ENCODE assay signal across 8 cellular contexts in the genomic region with DNA sequence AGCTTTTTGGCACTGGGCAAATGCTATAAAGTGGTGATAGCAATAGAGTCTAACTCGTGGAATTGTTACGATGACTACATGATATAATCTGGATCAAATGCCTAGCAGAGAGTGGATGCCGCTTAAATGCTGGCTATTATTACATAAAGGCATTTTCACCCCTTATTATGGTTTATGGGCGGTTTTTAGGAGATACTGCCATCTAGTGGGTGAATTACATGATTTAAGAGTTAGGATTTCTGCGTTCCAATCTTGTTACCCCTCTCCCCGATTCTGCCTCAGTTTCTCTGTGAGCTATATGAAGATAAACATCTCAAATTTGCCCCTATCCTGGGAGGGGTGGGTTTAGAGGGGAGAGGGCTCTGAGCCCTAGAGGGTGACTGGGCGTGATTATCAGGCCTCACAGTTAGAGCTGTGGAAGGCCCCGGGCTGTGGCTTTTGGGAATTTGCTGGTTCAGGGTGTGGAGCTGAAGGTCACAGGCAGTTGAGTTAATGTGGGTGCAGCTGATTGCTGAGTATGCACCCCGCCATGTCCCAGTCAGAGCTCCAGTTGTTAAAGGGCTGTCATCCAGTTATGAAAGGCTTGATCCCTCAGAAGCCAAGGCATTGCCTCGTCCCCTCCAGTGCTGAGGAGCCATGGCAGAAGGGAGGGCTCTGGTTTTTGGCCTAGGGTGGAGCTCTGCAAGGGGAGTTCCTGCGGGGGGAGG. TPM values are rescaled to one million over a fixed set of nuclear protein-coding genes. Genes with fewer than 3 reads are reported as not detected.
DNase-seq lines count a peak whose midpoint lies in the region; ATAC-seq and TF ChIP-seq lines count a peak whose summit lies in the region.

No MANE protein-coding gene starts in this region.

- H3K36me3 ChIP-seq in psoas muscle (ENCODE audit: insufficient read depth in 1 of 2, low read depth in 1 of 2) = no peaks in the 10 kb centered on the region

- peak; percentile 15 for DNase-seq in Caki2 (ENCODE audit: low read depth)
- DNase-seq in HuH-7 (ENCODE audit: low spot score) = peak; percentile 41
- peak; percentile 82 for DNase-seq in SW480 (ENCODE audit: low spot score)
- DNase-seq in foreskin melanocyte = peak; percentile 28
- DNase-seq in psoas muscle = no peak
- no peak for DNase-seq in stimulated activated CD8-positive, alpha-beta memory T cell treated with anti-CD3 and anti-CD28 coated beads, Interleukin-4, amount 100 ng/mL, for 48 hours

- H3K4me3 ChIP-seq in psoas muscle = no peak overlapping the region

- no peaks in the 10 kb centered on the region for H3K4me1 ChIP-seq in psoas muscle

- in situ Hi-C loops in Caki2 (cut with HindIII; ENCODE audit: low pct_unique_long_range_greater_than_20kb, low sequenced_read_pairs) = no loop called here

- H3K27ac ChIP-seq in psoas muscle = no peak overlapping the region

- peak; percentile 56 for TF ChIP-seq CTCF in psoas muscle (IDR thresholded peaks at IDR 0.05)

- intact Hi-C loops in psoas muscle (cut with DNase I) = loop anchor here in 1 of 2 donors (10.0 kb wide), 1 partner anchor 490 kb away; no protein-coding TSS in a partner anchor

- ATAC-seq in psoas muscle = peak; percentile 30 to 73 (median 48)
- ATAC-seq in GM21367 (IDR thresholded peaks at IDR 0.05; ENCODE audit: unreplicated experiment) = no peak
- no peak for ATAC-seq in HG03521 (IDR thresholded peaks at IDR 0.05; ENCODE audit: unreplicated experiment)

- H3K27me3 ChIP-seq in psoas muscle (ENCODE audit: insufficient read depth in 3 of 3, low read length in 2 of 3) = no peaks in the 10 kb centered on the region

- 37 to 45% (median 41%) methylated on average over 11 of the region's 11 CpGs for WGBS in psoas muscle, 3 donors

- H3K9me3 ChIP-seq in psoas muscle = no peaks in the 10 kb centered on the region

RNA-seq across cellular contexts. Expression of gene CLSTN3, which starts 14.4 kb away (rescaled TPM):
- 3.4 and 13.8 TPM in 2 replicates for total RNA-seq in Caki2 (2014; rRNA removed; shearing (Covaris generic); ENCODE audit: low replicate concordance)
- total RNA-seq in psoas muscle = 1 to 10 TPM; 2.8 to 5.1 (median 3.3) TPM
- polyA plus RNA-seq in psoas muscle = 1 to 10 TPM; 1.2 to 3.6 (median 1.3) TPM

RNA-seq across cellular contexts. Expression of gene RBP5, which starts 15.9 kb away (rescaled TPM):
- not detected in 2 replicates for total RNA-seq in Caki2 (2014; rRNA removed; shearing (Covaris generic); ENCODE audit: low replicate concordance)
- total RNA-seq in psoas muscle = under 1 TPM in 2 of 4 donors, not detected in 2; 0.48 to 0.61 TPM
- 1 to 10 TPM in 2 of 3 donors, under 1 TPM in 1; 0.18 to 1.4 (median 1.2) TPM for polyA plus RNA-seq in psoas muscle

RNA-seq across cellular contexts. Expression of gene C1RL, which starts 35.6 kb away (rescaled TPM):
- 14.8 and 22.4 TPM in 2 replicates for total RNA-seq in Caki2 (2014; rRNA removed; shearing (Covaris generic); ENCODE audit: low replicate concordance)
- 10 to 100 TPM; 14.6 to 17.0 (median 15.5) TPM for total RNA-seq in psoas muscle
- polyA plus RNA-seq in psoas muscle = 1 to 10 TPM; 2.7 to 6.2 (median 5.1) TPM

RNA-seq across cellular contexts. Expression of gene PEX5, which starts 44.9 kb away (rescaled TPM):
- 31.9 and 45.3 TPM in 2 replicates for total RNA-seq in Caki2 (2014; rRNA removed; shearing (Covaris generic); ENCODE audit: low replicate concordance)
- 100 to 1,000 TPM in 2 of 4 donors, 10 to 100 TPM in 2; 54.6 to 103 (median 94.2) TPM for total RNA-seq in psoas muscle
- 10 to 100 TPM; 51.9 to 98.9 (median 73.0) TPM for polyA plus RNA-seq in psoas muscle

RNA-seq across cellular contexts. Expression of gene C1R, which starts 52.3 kb away (rescaled TPM):
- 9.8 and 19.0 TPM in 2 replicates for total RNA-seq in Caki2 (2014; rRNA removed; shearing (Covaris generic); ENCODE audit: low replicate concordance)
- 10 to 100 TPM; 63.2 to 70.9 (median 68.1) TPM for total RNA-seq in psoas muscle
- polyA plus RNA-seq in psoas muscle = 10 to 100 TPM; 32.4 to 58.4 (median 44.5) TPM

Comparison
In these comparisons a context has a peak if more than half of its experiments do, and no peak if none do; other contexts are left out.
1. DNase-seq: peak in Caki2 (single experiment), HuH-7 (single experiment), SW480 (single experiment) and foreskin melanocyte (single experiment); none in psoas muscle (0 of 2) and stimulated activated CD8-positive, alpha-beta memory T cell treated with anti-CD3 and anti-CD28 coated beads, Interleukin-4, amount 100 ng/mL, for 48 hours (single experiment).
2. ATAC-seq: peak in psoas muscle (4 of 4); none in GM21367 (single experiment) and HG03521 (single experiment).